ENCODE assay signal across 17 cellular contexts in the genomic region with DNA sequence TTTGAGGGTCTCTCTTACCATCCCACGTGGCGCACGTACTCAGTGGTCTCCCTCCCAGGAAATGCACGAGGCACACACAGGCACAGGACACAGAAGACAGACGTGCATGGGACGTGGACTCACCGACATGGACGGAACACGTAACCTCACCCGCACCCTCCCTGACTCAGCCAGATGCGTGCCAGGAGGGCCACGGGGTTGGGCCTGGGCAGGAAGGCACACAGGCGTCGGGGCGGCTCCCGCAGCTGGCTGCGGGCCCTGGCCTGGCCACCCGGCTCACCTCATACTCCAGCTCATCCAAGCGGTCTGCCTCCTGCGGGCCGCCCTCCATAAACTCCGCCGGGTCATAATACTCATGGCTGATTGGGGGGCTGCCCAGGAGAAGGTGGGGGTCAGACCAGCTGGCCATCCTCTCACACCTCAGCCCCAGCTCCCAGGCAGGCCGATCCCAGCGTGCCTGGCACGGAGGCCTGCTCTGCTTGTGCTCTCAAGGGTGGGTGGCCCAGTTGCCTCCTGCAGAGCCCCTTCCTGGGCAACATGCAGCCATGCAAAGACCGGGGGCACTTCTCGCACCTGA. TPM values are rescaled to one million over a fixed set of nuclear protein-coding genes. Genes with fewer than 3 reads are reported as not detected.
DNase-seq lines count a peak whose midpoint lies in the region; ATAC-seq, FAIRE-seq and TF ChIP-seq lines count a peak whose summit lies in the region.
"Had no signal": no experiment of that assay in that cellular context is flagged by ENCODE, and none has a peak within 500 bp of the region (broad histone marks: within the 10 kb centered on the region; RNA-seq: fewer than 3 reads in every experiment).

No MANE protein-coding gene starts in this region.

- H3K9me3 Mint-ChIP-seq in MCF 10A (ENCODE audit: unreplicated experiment) = peaks cover 8% of the 10 kb centered on the region
- H3K9me3 Mint-ChIP-seq: CD8-positive, alpha-beta T cell had no signal

- H3K36me3 ChIP-seq in breast epithelium (no peaks in the 10 kb centered on the region), bronchial epithelial cell (ENCODE audit: control insufficient read depth, insufficient read depth, low read length) (no peaks in the 10 kb centered on the region)

- POLR2A ChIA-PET in MCF 10A (lab: Yijun Ruan, JAX) = interaction anchor here (1.4 to 1.6 kb wide), 2 partner anchors 14 to 121 kb away, joined by 5 to 8 read pairs; no protein-coding TSS in a partner anchor

- TF ChIP-seq POLR2A in breast epithelium (IDR thresholded peaks at IDR 0.05) = no peak

- no TSS peak for BruUV-seq in MCF 10A (replicated peaks; lab: Mats Ljungman, UMichigan)

- no peak for TF ChIP-seq CTCF in MCF 10A (IDR thresholded peaks at IDR 0.05; ENCODE audit: unreplicated experiment)
- TF ChIP-seq CTCF in breast epithelium (IDR thresholded peaks at IDR 0.05) = no peak
- no peak for TF ChIP-seq CTCF in bronchial epithelial cell (IDR thresholded peaks at IDR 0.05; ENCODE audit: insufficient read depth, low read length, severe bottlenecking)
- no peak for TF ChIP-seq CTCF in GM20000 (IDR thresholded peaks at IDR 0.05; ENCODE audit: extremely low read depth, missing control alignments)

- no peak for FAIRE-seq in bronchial epithelial cell (lab: Jason Lieb, UNC)
- FAIRE-seq: GM12892 had no signal

- DNase-seq in MCF 10A (ENCODE audit: unreplicated experiment) (peak; percentile 30), breast epithelium (ENCODE audit: low spot score in 2 of 2) (no peak), bronchial epithelial cell (ENCODE audit: low read depth) (peak; percentile 3), lung microvascular endothelial cell (ENCODE audit: low read depth in 2 of 2) (peak; percentile 24 to 64), GM20000 (ENCODE audit: low spot score) (no peak)
- DNase-seq: Caco-2; CD8-positive, alpha-beta T cell; DND-41; GDM1; GOT3; H9 had no signal

- H3K36me3 Mint-ChIP-seq in MCF 10A (ENCODE audit: insufficient read depth, unreplicated experiment) = no peaks in the 10 kb centered on the region
- H3K36me3 Mint-ChIP-seq: CD14-positive monocyte; CD8-positive, alpha-beta T cell had no signal

- H3K4me1 ChIP-seq in breast epithelium = no peaks in the 10 kb centered on the region
- H3K4me1 ChIP-seq: Caco-2 had no signal

- H3K4me1 Mint-ChIP-seq in MCF 10A (ENCODE audit: insufficient read depth, unreplicated experiment) = no peaks in the 10 kb centered on the region
- H3K4me1 Mint-ChIP-seq: CD14-positive monocyte had no signal

- ATAC-seq in HG03457 (IDR thresholded peaks at IDR 0.05; ENCODE audit: unreplicated experiment) = no peak
- ATAC-seq: CD8-positive, alpha-beta T cell had no signal

- H3K4me3 ChIP-seq in breast epithelium (no peak overlapping the region), bronchial epithelial cell (ENCODE audit: low read depth, low read length) (no peak overlapping the region)

- H3K27ac Mint-ChIP-seq in MCF 10A (ENCODE audit: low read depth, unreplicated experiment) = no peak overlapping the region
- H3K27ac Mint-ChIP-seq: CD14-positive monocyte; CD8-positive, alpha-beta T cell had no signal

- CTCF ChIA-PET in MCF 10A (lab: Yijun Ruan, JAX) = no interaction called here

- peaks cover 0 to 7% of the 10 kb centered on the region in 2 donors for H3K9me3 ChIP-seq in breast epithelium
- H3K9me3 ChIP-seq: Caco-2 had no signal

- intact Hi-C loops in MCF 10A (cut with micrococcal nuclease) (no loop called here), breast epithelium (cut with DNase I; ENCODE audit: low total_unique reads) (no loop called here)

- peaks cover 3% of the 10 kb centered on the region for H3K27me3 Mint-ChIP-seq in MCF 10A (ENCODE audit: insufficient read depth, unreplicated experiment)

- no peak overlapping the region for H3K27ac ChIP-seq in breast epithelium
- H3K27ac ChIP-seq: 22Rv1, HL-60 had no signal

- H3K27me3 ChIP-seq in breast epithelium (peaks cover 0 to 52% of the 10 kb centered on the region in 2 donors), bronchial epithelial cell (ENCODE audit: control insufficient read depth, insufficient read depth, low read length) (peaks cover under 1% of the 10 kb centered on the region)

- no peak overlapping the region for H3K4me3 Mint-ChIP-seq in MCF 10A (ENCODE audit: unreplicated experiment)
- H3K4me3 Mint-ChIP-seq: CD14-positive monocyte; CD8-positive, alpha-beta T cell; H9 had no signal

RNA-seq across cellular contexts. Expression of a gene that starts 12.6 kb away (rescaled TPM):
- total RNA-seq in MCF 10A (2022) = 328 and 371 TPM in 2 replicates
- 100 to 1,000 TPM; 112 to 252 (median 182) TPM for total RNA-seq in breast epithelium
- 126 and 136 TPM in 2 replicates for total RNA-seq in bronchial epithelial cell
- total RNA-seq in lung microvascular endothelial cell = 178 and 209 TPM in 2 replicates

RNA-seq across cellular contexts. Expression of a gene that starts 12.9 kb away (rescaled TPM):
- total RNA-seq in MCF 10A (2022) (56.5 and 65.4 TPM in 2 replicates), breast epithelium (10 to 100 TPM; 75.4 to 91.5 (median 76.5) TPM), bronchial epithelial cell (26.3 and 27.7 TPM in 2 replicates), lung microvascular endothelial cell (27.0 and 29.9 TPM in 2 replicates)

RNA-seq across cellular contexts. Expression of a gene that starts 23.3 kb away (rescaled TPM):
- 0.29 TPM in 1 of 2 replicates, not detected in the other for total RNA-seq in MCF 10A (2022)
- total RNA-seq in breast epithelium = 1 to 10 TPM in 2 of 3 donors, under 1 TPM in 1; 0.80 to 5.6 (median 2.9) TPM
- total RNA-seq in bronchial epithelial cell = under 0.01 TPM in 2 replicates
- total RNA-seq in lung microvascular endothelial cell = 0.22 and 0.60 TPM in 2 replicates

RNA-seq across cellular contexts. Expression of a gene that starts 26.2 kb away (rescaled TPM):
- total RNA-seq in MCF 10A (2022) (not detected in 2 replicates), breast epithelium (1 to 10 TPM in 2 of 3 donors, under 1 TPM in 1; 0.33 to 1.5 (median 1.3) TPM), bronchial epithelial cell (under 0.01 and 0.26 TPM in 2 replicates), lung microvascular endothelial cell (under 0.01 and 0.40 TPM in 2 replicates)
- total RNA-seq: A673; Caco-2; CD8-positive, alpha-beta T cell; H9 had no signal

RNA-seq across cellular contexts. Expression of a gene that starts 43.0 kb away (rescaled TPM):
- total RNA-seq in MCF 10A (2022) (7.2 and 13.5 TPM in 2 replicates), breast epithelium (10 to 100 TPM; 12.3 to 17.9 (median 13.4) TPM), bronchial epithelial cell (4.5 and 5.4 TPM in 2 replicates), lung microvascular endothelial cell (2.4 and 4.4 TPM in 2 replicates)
- total RNA-seq: A673 had no signal

Comparison
In these comparisons a context has a peak if more than half of its experiments do, and no peak if none do; other contexts are left out.
1. DNase-seq: peak in MCF 10A (single experiment), bronchial epithelial cell (single experiment) and lung microvascular endothelial cell (2 of 2); none in breast epithelium (0 of 2) and GM20000 (single experiment).